In genomic region chr11:64090811-64091516, GRCh38 we compare ENCODE assay signal across 10 cellular contexts. TPM values are rescaled to one million over a fixed set of nuclear protein-coding genes. Genes with fewer than 3 reads are reported as not detected.
DNase-seq lines count a peak whose midpoint lies in the region; ATAC-seq and TF ChIP-seq lines count a peak whose summit lies in the region.
"Had no signal": no experiment of that assay in that cellular context is flagged by ENCODE, and none has a peak within 500 bp of the region (broad histone marks: within the 10 kb centered on the region; RNA-seq: fewer than 3 reads in every experiment).

No MANE protein-coding gene starts in this region.

- peak; percentile 38 for DNase-seq in ELR (ENCODE audit: low read depth)
- peak; percentile 20 for DNase-seq in M059J (ENCODE audit: low read depth)
- no peak for DNase-seq in NCI-H524 treated with DMSO at 0.1 percent for 48 hours (lab: John Stamatoyannopoulos, UW)
- DNase-seq in progenitor cell of endocrine pancreas (ENCODE audit: low spot score, unreplicated experiment), result no peak
- no peak for DNase-seq in activated T-cell treated with anti-CD3 and anti-CD28 coated beads, Interleukin-2, amount 50 U/mL, for 1 hour

- peak overlapping the region; percentile 63 for H3K27ac ChIP-seq in layer of hippocampus (ENCODE audit: low read depth, low read length)

- H3K27me3 ChIP-seq in layer of hippocampus (ENCODE audit: control insufficient read depth, insufficient read depth, low read length), result no peaks in the 10 kb centered on the region

- peaks cover 13% of the 10 kb centered on the region for H3K27me3 Mint-ChIP-seq in progenitor cell of endocrine pancreas

- no peak overlapping the region for H3K27ac Mint-ChIP-seq in progenitor cell of endocrine pancreas

- no peak overlapping the region for H3K4me3 Mint-ChIP-seq in progenitor cell of endocrine pancreas (ENCODE audit: low read depth)
- H3K4me3 Mint-ChIP-seq: IgD-negative memory B cell had no signal

- TF ChIP-seq CTCF in WI38 (IDR thresholded peaks at IDR 0.05; ENCODE audit: low read depth, low read length), result no peak
- TF ChIP-seq CTCF in progenitor cell of endocrine pancreas (IDR thresholded peaks at IDR 0.05; ENCODE audit: unreplicated experiment), result no peak

- ATAC-seq in HG03159 (IDR thresholded peaks at IDR 0.05; ENCODE audit: unreplicated experiment), result no peak

- H3K4me3 ChIP-seq in WI38 (ENCODE audit: low read depth, low read length), result peak overlapping the region; percentile 5; the same call in 1 of the 2 replicates

- no peaks in the 10 kb centered on the region for H3K9me3 Mint-ChIP-seq in progenitor cell of endocrine pancreas (ENCODE audit: low read depth)
- H3K9me3 Mint-ChIP-seq: IgD-negative memory B cell had no signal

- H3K36me3 Mint-ChIP-seq in progenitor cell of endocrine pancreas (ENCODE audit: insufficient read depth), result no peaks in the 10 kb centered on the region
- H3K36me3 Mint-ChIP-seq: IgD-negative memory B cell had no signal

- H3K4me1 Mint-ChIP-seq in progenitor cell of endocrine pancreas (ENCODE audit: low read depth), result peaks cover 16% of the 10 kb centered on the region
- H3K4me1 Mint-ChIP-seq: IgD-negative memory B cell had no signal

RNA-seq across cellular contexts. Expression of gene FLRT1, which starts 55.2 kb away (rescaled TPM):
- total RNA-seq in M059J (2014; rRNA removed; shearing (Covaris generic)), result 0.02 and 0.15 TPM in 2 replicates
- 0.17 and 0.24 TPM in 2 replicates for total RNA-seq in progenitor cell of endocrine pancreas
- total RNA-seq: myocyte had no signal

Comparison
In these comparisons a context has a peak if more than half of its experiments do, and no peak if none do; other contexts are left out.
1. DNase-seq: peak in ELR (single experiment) and M059J (single experiment); none in NCI-H524 treated with DMSO at 0.1 percent for 48 hours (single experiment), progenitor cell of endocrine pancreas (single experiment) and activated T-cell treated with anti-CD3 and anti-CD28 coated beads, Interleukin-2, amount 50 U/mL, for 1 hour (single experiment).